Comparison of ENCODE assay signal across 9 cellular contexts in the genomic region with DNA sequence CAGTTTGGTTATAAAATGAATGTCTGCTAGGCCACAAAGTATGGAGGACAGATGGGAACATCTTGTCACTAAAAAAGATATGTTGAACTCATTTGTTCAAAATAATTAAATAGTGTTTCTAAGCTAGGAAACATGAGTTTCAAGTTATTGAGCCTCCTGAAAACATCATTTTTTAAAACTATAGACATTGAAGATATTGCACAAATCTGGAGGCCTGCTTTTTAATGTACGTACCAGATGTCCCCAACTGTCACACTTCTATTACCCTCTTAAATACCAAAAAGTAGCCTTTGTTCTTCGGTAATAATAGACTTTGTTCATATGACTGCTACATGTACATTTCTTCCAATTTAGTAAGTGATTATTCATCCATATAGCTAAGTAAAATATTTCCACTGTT.
"Had no signal": no experiment of that assay in that cellular context is flagged by ENCODE, and none has a peak within 500 bp of the region (broad histone marks: within the 10 kb centered on the region; RNA-seq: fewer than 3 reads in every experiment).

No MANE protein-coding gene starts in this region.

- H3K4me3 ChIP-seq: GM23248, HAP-1 had no signal

- DNase-seq: GM23248, GOT3, H7, HFFc6, KBM-7 had no signal

- H3K27ac ChIP-seq: GM23248, HL-60 had no signal

- H3K4me1 Mint-ChIP-seq: IgD-negative memory B cell had no signal

- H3K4me3 Mint-ChIP-seq: HFFc6, IgD-negative memory B cell had no signal

- H3K9ac ChIP-seq: GM23248 had no signal

- H3K9me3 Mint-ChIP-seq: HFFc6, IgD-negative memory B cell had no signal

- H3K4me1 ChIP-seq: HAP-1 had no signal

- H2AFZ ChIP-seq: GM23248 had no signal

- ATAC-seq: HCT116 had no signal

- H3K36me3 ChIP-seq: HAP-1 had no signal

- H3K9me3 ChIP-seq: HAP-1 had no signal

- H3K27ac Mint-ChIP-seq: HFFc6, IgD-negative memory B cell had no signal

- H3K27me3 Mint-ChIP-seq: IgD-negative memory B cell had no signal
